Comparison of ENCODE assay signal across 1 cellular context in the genomic region with DNA sequence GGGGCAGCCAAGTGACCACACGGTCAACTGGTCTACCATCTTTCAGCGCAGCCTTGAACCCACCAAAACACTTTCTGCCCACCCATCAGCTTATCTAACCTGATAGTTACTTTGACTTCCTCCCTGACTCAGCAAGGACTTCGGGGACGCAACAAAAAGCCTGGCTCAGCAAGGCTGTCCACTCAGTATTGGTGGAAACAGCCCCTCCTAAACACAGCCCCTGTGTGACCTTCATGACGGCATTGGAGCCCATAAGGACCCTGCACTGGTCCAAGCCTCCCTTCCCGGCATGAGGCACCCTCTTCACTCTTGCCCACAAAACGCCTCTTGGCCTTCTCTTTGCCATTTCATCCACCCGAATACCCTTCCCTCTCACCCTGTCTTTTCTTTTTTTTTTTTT.
TF ChIP-seq lines count a peak whose summit lies in the region.

No MANE protein-coding gene starts in this region.

TF ChIP-seq in GM12878, 131 proteins besides CTCF, POLR2A, EP300 and RAD21:
- TF ChIP-seq ZNF217 (IDR thresholded peaks at IDR 0.05) (no peak), SIX5 (IDR thresholded peaks at IDR 0.05; ENCODE audit: low read depth, low read length, severe bottlenecking) (no peak), TCF7 (IDR thresholded peaks at IDR 0.05; ENCODE audit: borderline replicate concordance) (no peak), MXI1 (IDR thresholded peaks at IDR 0.05; ENCODE audit: low read depth, low read length) (no peak), PAX5 (IDR thresholded peaks at IDR 0.05; ENCODE audit: borderline replicate concordance, low read depth, low read length) (no peak), RBBP5 (conservative IDR thresholded peaks at IDR 0.05) (no peak), EED (IDR thresholded peaks at IDR 0.05; ENCODE audit: low read depth) (no peak), RELA (IDR thresholded peaks at IDR 0.05; ENCODE audit: borderline replicate concordance, partially characterized antibody) (no peak), FOS (IDR thresholded peaks at IDR 0.05; ENCODE audit: borderline replicate concordance, extremely low read depth, insufficient read length) (no peak), NBN (IDR thresholded peaks at IDR 0.05) (no peak), DPF2 (IDR thresholded peaks at IDR 0.05) (no peak), ZBTB4 (CRISPR knock-in tag; IDR thresholded peaks at IDR 0.05) (no peak), NR2C2 (IDR thresholded peaks at IDR 0.05; ENCODE audit: borderline replicate concordance, control insufficient read depth, insufficient read length, low read depth) (no peak), FOXK2 (IDR thresholded peaks at IDR 0.05) (no peak), POU2F2 (IDR thresholded peaks at IDR 0.05; ENCODE audit: borderline replicate concordance, low read depth, low read length) (no peak), CHD2 (IDR thresholded peaks at IDR 0.05; ENCODE audit: borderline replicate concordance, low read depth, low read length) (no peak)
- TF ChIP-seq, protein P1, sequence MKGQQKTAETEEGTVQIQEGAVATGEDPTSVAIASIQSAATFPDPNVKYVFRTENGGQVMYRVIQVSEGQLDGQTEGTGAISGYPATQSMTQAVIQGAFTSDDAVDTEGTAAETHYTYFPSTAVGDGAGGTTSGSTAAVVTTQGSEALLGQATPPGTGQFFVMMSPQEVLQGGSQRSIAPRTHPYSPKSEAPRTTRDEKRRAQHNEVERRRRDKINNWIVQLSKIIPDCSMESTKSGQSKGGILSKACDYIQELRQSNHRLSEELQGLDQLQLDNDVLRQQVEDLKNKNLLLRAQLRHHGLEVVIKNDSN (IDR thresholded peaks at IDR 0.05; ENCODE audit: borderline replicate concordance, extremely low read length, insufficient read depth, low read depth, low read length), result no peak
